In genomic region chr2:157722580-157723234, GRCh38 we compare ENCODE assay signal across 17 cellular contexts.
DNase-seq lines count a peak whose midpoint lies in the region; FAIRE-seq and TF ChIP-seq lines count a peak whose summit lies in the region.
"Had no signal": no experiment of that assay in that cellular context is flagged by ENCODE, and none has a peak within 500 bp of the region (broad histone marks: within the 10 kb centered on the region; RNA-seq: fewer than 3 reads in every experiment).

No MANE protein-coding gene starts in this region.

- no peaks in the 10 kb centered on the region for H3K27me3 ChIP-seq in brain microvascular endothelial cell (replicated peaks)

- in situ Hi-C loops in brain microvascular endothelial cell (cut with HindIII; ENCODE audit: low pct_ligation_motif_present, low sequenced_read_pairs) = no loop called here

- no peaks in the 10 kb centered on the region for H3K36me3 ChIP-seq in brain microvascular endothelial cell (replicated peaks)
- H3K36me3 ChIP-seq: HAP-1 had no signal

- DNase-seq in COR-L47 (lab: John Stamatoyannopoulos, UW) = peak; percentile 4
- DNase-seq in LHCN-M2 (ENCODE audit: low read depth) = peak; percentile 39
- peak; percentile 24 for DNase-seq in RCC 7860 (ENCODE audit: low spot score)
- DNase-seq in fibroblast of gingiva (ENCODE audit: low read depth) = peak; percentile 21
- DNase-seq in brain microvascular endothelial cell = no peak
- DNase-seq in stimulated activated naive CD4-positive, alpha-beta T cell treated with Interleukin-2 at 50 U/mL for 16 hours (lab: John Stamatoyannopoulos, UW) = no peak
- DNase-seq in stimulated activated CD4-positive, alpha-beta T cell treated with anti-CD3 and anti-CD28 coated beads, Interleukin-4, amount 100 ng/mL, for 4 hours = no peak
- DNase-seq in AG08396 (ENCODE audit: low spot score) = no peak
- DNase-seq: activated CD4-positive, alpha-beta T cell treated with anti-CD3 and anti-CD28 coated beads for 36 hours; activated naive CD4-positive, alpha-beta T cell treated with Interleukin-2 at 50 U/mL for 16 hours; CD8-positive, alpha-beta memory T cell; cortex of kidney; NCI-H510A treated with DMSO at 0.1 percent for 48 hours had no signal

- TF ChIP-seq CTCF in brain microvascular endothelial cell (IDR thresholded peaks at IDR 0.05; ENCODE audit: low read depth, low read length, missing control alignments) = no peak

- no peak overlapping the region for H3K27ac ChIP-seq in brain microvascular endothelial cell
- H3K27ac ChIP-seq: KMS-11, SK-N-MC had no signal

- H3K4me3 ChIP-seq in brain microvascular endothelial cell (ENCODE audit: low read depth, low read length) = no peak overlapping the region
- H3K4me3 ChIP-seq: HAP-1, SK-N-MC had no signal

- FAIRE-seq in RCC 7860 (lab: Jason Lieb, UNC) = no peak
- FAIRE-seq: GM19239 had no signal

Comparison
In these comparisons a context has a peak if more than half of its experiments do, and no peak if none do; other contexts are left out.
1. DNase-seq: peak in COR-L47 (single experiment), LHCN-M2 (single experiment), RCC 7860 (single experiment) and fibroblast of gingiva (single experiment); none in brain microvascular endothelial cell (single experiment), stimulated activated naive CD4-positive, alpha-beta T cell treated with Interleukin-2 at 50 U/mL for 16 hours (single experiment), stimulated activated CD4-positive, alpha-beta T cell treated with anti-CD3 and anti-CD28 coated beads, Interleukin-4, amount 100 ng/mL, for 4 hours (0 of 2) and AG08396 (single experiment).